1 cellular context compared by ENCODE assay signal in the genomic region with DNA sequence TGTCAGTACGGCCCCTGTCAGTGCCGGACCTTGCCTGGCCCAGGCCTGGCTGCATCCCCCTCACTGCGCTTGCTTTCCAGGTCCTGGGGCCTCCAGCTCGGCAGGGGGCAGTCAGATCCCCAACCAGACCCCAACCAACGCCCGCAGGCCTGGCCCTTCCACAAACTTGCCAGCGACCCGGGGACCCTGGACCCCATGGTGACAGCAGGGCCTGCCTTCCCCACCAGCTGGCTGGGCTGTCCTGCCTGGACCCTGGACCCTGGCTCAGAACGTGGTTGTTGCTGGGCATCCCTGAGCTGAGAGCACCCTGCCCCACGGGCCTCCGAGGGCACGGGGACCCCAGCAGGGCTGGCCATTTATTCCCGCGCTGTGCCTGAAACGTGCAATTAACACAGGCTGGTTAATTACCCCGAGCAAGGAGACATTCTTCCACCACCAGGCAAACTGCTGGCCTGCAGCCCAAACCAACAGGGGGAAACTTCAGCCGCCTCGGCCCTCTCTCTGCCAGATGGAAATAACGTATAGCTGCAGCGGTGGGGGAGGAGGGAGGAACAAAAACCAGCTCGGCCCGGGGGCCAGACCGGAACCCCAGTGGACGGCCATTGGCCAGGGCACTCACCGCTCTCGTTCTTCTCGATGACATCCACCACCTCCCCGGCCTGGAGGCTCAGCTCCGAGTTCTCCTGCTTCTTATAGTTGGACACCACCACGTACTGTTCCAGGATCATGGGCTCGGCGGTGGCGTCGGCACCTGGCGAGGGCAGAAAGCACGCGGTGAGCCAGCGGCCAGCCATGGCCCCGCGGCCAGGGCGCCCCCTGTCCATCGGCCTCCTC.
TF ChIP-seq lines count a peak whose summit lies in the region.

No MANE protein-coding gene starts in this region.

TF ChIP-seq in HepG2, 621 proteins besides CTCF, POLR2A, EP300 and RAD21 (continued from another document and continues in another):
- TF ChIP-seq ZBTB40 (IDR thresholded peaks at IDR 0.05) (no peak), ZBTB40 (CRISPR knock-in tag; IDR thresholded peaks at IDR 0.05) (peak; percentile 65), ZNF883 (CRISPR knock-in tag; IDR thresholded peaks at IDR 0.05; ENCODE audit: not compliant biosample characterization) (no peak), ZKSCAN8 (CRISPR knock-in tag; IDR thresholded peaks at IDR 0.05; ENCODE audit: borderline replicate concordance) (no peak), NFKBIZ (CRISPR knock-in tag; IDR thresholded peaks at IDR 0.05) (0 out of 2 replicates have a peak, but pooled peaks have one; percentile 47), ZNF143 (CRISPR knock-in tag; IDR thresholded peaks at IDR 0.05) (peak; percentile 52), ZNF616 (CRISPR knock-in tag; IDR thresholded peaks at IDR 0.05; ENCODE audit: low read depth) (peak; percentile 23; the same call in 1 of the 2 replicates), ZNF234 (CRISPR knock-in tag; conservative IDR thresholded peaks at IDR 0.05) (no peak), TERF1 (CRISPR knock-in tag; IDR thresholded peaks at IDR 0.05) (no peak), HNF4A (CRISPR knock-in tag; IDR thresholded peaks at IDR 0.05) (peak; percentile 97), ZNF547 (CRISPR knock-in tag; IDR thresholded peaks at IDR 0.05) (no peak; the same call in 1 of the 2 replicates), MAZ (IDR thresholded peaks at IDR 0.05; ENCODE audit: borderline replicate concordance, low read depth, low read length) (no peak), MAZ (CRISPR knock-in tag; IDR thresholded peaks at IDR 0.05; ENCODE audit: low read depth) (no peak), RFX1 (IDR thresholded peaks at IDR 0.05) (no peak), ADNP (CRISPR knock-in tag; IDR thresholded peaks at IDR 0.05) (no peak), NKX3-1 (CRISPR knock-in tag; IDR thresholded peaks at IDR 0.05) (peak; percentile 39; the same call in 1 of the 2 replicates), TEAD2 (CRISPR knock-in tag; IDR thresholded peaks at IDR 0.05) (0 out of 2 replicates have a peak, but pooled peaks have one; percentile 24), ZBTB49 (CRISPR knock-in tag; IDR thresholded peaks at IDR 0.05; ENCODE audit: borderline replicate concordance) (no peak), CBX2 (IDR thresholded peaks at IDR 0.05; ENCODE audit: low read depth, low read length) (no peak), CBX2 (CRISPR knock-in tag; IDR thresholded peaks at IDR 0.05; ENCODE audit: low read depth) (no peak), PRMT3 (CRISPR knock-in tag; IDR thresholded peaks at IDR 0.05; ENCODE audit: borderline replicate concordance, low read depth) (no peak), MEIS2 (CRISPR knock-in tag; IDR thresholded peaks at IDR 0.05) (peak; percentile 65; the same call in 1 of the 2 replicates), MATR3 (CRISPR knock-in tag; IDR thresholded peaks at IDR 0.05) (no peak), HNRNPUL1 (IDR thresholded peaks at IDR 0.05; ENCODE audit: low read depth, low read length) (no peak), SNAPC2 (CRISPR knock-in tag; IDR thresholded peaks at IDR 0.05) (no peak), ZNF34 (CRISPR knock-in tag; IDR thresholded peaks at IDR 0.05; ENCODE audit: borderline replicate concordance) (peak; percentile 68; the same call in 1 of the 2 replicates), ZNF343 (CRISPR knock-in tag; IDR thresholded peaks at IDR 0.05) (no peak), SRY (CRISPR knock-in tag; IDR thresholded peaks at IDR 0.05) (peak; percentile 69; the same call in 1 of the 2 replicates), KLF6 (CRISPR knock-in tag; IDR thresholded peaks at IDR 0.05) (peak; percentile 46; the same call in 1 of the 2 replicates), ZNF589 (CRISPR knock-in tag; conservative IDR thresholded peaks at IDR 0.05) (0 out of 2 replicates have a peak, but pooled peaks have one; percentile 46), NONO (IDR thresholded peaks at IDR 0.05) (no peak), NONO (CRISPR knock-in tag; conservative IDR thresholded peaks at IDR 0.05) (peak; percentile 73; the same call in 1 of the 2 replicates)
- TF ChIP-seq, protein P1, sequence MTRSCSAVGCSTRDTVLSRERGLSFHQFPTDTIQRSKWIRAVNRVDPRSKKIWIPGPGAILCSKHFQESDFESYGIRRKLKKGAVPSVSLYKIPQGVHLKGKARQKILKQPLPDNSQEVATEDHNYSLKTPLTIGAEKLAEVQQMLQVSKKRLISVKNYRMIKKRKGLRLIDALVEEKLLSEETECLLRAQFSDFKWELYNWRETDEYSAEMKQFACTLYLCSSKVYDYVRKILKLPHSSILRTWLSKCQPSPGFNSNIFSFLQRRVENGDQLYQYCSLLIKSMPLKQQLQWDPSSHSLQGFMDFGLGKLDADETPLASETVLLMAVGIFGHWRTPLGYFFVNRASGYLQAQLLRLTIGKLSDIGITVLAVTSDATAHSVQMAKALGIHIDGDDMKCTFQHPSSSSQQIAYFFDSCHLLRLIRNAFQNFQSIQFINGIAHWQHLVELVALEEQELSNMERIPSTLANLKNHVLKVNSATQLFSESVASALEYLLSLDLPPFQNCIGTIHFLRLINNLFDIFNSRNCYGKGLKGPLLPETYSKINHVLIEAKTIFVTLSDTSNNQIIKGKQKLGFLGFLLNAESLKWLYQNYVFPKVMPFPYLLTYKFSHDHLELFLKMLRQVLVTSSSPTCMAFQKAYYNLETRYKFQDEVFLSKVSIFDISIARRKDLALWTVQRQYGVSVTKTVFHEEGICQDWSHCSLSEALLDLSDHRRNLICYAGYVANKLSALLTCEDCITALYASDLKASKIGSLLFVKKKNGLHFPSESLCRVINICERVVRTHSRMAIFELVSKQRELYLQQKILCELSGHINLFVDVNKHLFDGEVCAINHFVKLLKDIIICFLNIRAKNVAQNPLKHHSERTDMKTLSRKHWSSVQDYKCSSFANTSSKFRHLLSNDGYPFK (CRISPR knock-in tag; IDR thresholded peaks at IDR 0.05; ENCODE audit: borderline replicate concordance) = peak; percentile 21; the same call in 1 of the 2 replicates
- TF ChIP-seq, protein P2, sequence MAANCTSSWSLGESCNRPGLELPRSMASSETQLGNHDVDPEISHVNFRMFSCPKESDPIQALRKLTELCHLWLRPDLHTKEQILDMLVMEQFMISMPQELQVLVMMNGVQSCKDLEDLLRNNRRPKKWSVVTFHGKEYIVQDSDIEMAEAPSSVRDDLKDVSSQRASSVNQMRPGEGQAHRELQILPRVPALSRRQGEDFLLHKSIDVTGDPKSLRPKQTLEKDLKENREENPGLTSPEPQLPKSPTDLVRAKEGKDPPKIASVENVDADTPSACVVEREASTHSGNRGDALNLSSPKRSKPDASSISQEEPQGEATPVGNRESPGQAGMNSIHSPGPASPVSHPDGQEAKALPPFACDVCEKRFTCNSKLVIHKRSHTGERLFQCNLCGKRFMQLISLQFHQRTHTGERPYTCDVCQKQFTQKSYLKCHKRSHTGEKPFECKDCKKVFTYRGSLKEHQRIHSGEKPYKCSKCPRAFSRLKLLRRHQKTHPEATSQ (CRISPR knock-in tag; IDR thresholded peaks at IDR 0.05; ENCODE audit: borderline replicate concordance) = no peak
- TF ChIP-seq, protein P3, sequence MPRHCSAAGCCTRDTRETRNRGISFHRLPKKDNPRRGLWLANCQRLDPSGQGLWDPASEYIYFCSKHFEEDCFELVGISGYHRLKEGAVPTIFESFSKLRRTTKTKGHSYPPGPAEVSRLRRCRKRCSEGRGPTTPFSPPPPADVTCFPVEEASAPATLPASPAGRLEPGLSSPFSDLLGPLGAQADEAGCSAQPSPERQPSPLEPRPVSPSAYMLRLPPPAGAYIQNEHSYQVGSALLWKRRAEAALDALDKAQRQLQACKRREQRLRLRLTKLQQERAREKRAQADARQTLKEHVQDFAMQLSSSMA (CRISPR knock-in tag; IDR thresholded peaks at IDR 0.05) = no peak
- TF ChIP-seq, protein P4, sequence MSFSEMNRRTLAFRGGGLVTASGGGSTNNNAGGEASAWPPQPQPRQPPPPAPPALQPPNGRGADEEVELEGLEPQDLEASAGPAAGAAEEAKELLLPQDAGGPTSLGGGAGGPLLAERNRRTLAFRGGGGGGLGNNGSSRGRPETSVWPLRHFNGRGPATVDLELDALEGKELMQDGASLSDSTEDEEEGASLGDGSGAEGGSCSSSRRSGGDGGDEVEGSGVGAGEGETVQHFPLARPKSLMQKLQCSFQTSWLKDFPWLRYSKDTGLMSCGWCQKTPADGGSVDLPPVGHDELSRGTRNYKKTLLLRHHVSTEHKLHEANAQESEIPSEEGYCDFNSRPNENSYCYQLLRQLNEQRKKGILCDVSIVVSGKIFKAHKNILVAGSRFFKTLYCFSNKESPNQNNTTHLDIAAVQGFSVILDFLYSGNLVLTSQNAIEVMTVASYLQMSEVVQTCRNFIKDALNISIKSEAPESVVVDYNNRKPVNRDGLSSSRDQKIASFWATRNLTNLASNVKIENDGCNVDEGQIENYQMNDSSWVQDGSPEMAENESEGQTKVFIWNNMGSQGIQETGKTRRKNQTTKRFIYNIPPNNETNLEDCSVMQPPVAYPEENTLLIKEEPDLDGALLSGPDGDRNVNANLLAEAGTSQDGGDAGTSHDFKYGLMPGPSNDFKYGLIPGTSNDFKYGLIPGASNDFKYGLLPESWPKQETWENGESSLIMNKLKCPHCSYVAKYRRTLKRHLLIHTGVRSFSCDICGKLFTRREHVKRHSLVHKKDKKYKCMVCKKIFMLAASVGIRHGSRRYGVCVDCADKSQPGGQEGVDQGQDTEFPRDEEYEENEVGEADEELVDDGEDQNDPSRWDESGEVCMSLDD (CRISPR knock-in tag; IDR thresholded peaks at IDR 0.05; ENCODE audit: borderline replicate concordance) = 0 out of 2 replicates have a peak, but pooled peaks have one; percentile 39
